ENCODE assay signal across 9 cellular contexts in the genomic region with DNA sequence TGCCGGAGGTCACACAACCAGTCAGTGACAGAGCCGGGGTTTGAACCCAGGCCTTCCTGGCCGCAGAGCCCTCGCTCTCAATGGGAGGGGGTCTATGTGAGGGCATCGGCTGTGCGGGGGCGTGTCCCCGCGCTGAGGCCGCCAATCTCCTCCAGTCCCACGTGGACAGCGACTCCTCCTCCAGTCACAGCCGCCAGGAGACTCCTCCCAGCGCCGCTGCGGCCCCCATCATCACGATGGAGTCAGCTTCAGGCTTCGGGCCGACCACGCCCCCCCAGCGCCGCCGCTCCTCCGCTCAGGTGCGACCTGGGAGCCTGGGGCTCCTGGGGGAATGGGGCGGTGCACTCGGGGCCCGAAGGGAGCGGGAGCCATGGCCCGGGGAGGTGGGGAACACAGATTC. TPM values are rescaled to one million over a fixed set of nuclear protein-coding genes. Genes with fewer than 3 reads are reported as not detected.
DNase-seq lines count a peak whose midpoint lies in the region; ATAC-seq and TF ChIP-seq lines count a peak whose summit lies in the region.
"Had no signal": no experiment of that assay in that cellular context is flagged by ENCODE, and none has a peak within 500 bp of the region (broad histone marks: within the 10 kb centered on the region; RNA-seq: fewer than 3 reads in every experiment).

No MANE protein-coding gene starts in this region.

- H3K9me3 ChIP-seq in iPS-18c (ENCODE audit: control insufficient read depth, insufficient read depth, low read length): no peaks in the 10 kb centered on the region
- no peaks in the 10 kb centered on the region for H3K9me3 ChIP-seq in thyroid gland
- no peaks in the 10 kb centered on the region for H3K9me3 ChIP-seq in PC-9 (ENCODE audit: insufficient read depth, low read depth)

- peak; percentile 91 for DNase-seq in NCI-H82 (lab: John Stamatoyannopoulos, UW)
- peak; percentile 15 to 50 for DNase-seq in stimulated activated CD8-positive, alpha-beta memory T cell treated with anti-CD3 and anti-CD28 coated beads, Interleukin-4, amount 100 ng/mL, for 4 hours (ENCODE audit: low read depth in 2 of 2, low spot score in 1 of 2)
- DNase-seq in thyroid gland: no peak
- no peak for DNase-seq in PC-9
- DNase-seq in KG1 (lab: John Stamatoyannopoulos, UW): no peak
- DNase-seq in H4 (ENCODE audit: low spot score): no peak

- BruUV-seq in PC-9 (replicated peaks; lab: Mats Ljungman, UMichigan): no TSS peak

- H3K79me2 ChIP-seq in PC-9 (ENCODE audit: low read depth): no peaks in the 10 kb centered on the region

- H3K27me3 Mint-ChIP-seq in activated T-helper 17 cell treated with anti-CD3 and anti-CD28 coated beads, Interleukin-2, amount 50 U/mL, for 72 hours: peaks cover 4% of the 10 kb centered on the region

- peak overlapping the region; percentile 80 for H3K27ac Mint-ChIP-seq in activated T-helper 17 cell treated with anti-CD3 and anti-CD28 coated beads, Interleukin-2, amount 50 U/mL, for 72 hours
- H3K27ac Mint-ChIP-seq: type B pancreatic cell had no signal

- H3K4me2 ChIP-seq in PC-9: no peak overlapping the region

- POLR2A ChIA-PET in PC-9 (lab: Charles Lee; ENCODE audit: unreplicated experiment): interaction anchor here (0.6 kb wide), 1 partner anchor 8 kb away, joined by 11 read pairs; the partner anchor contains the start of gene FAM98C

- H3K36me3 ChIP-seq in thyroid gland (no peaks in the 10 kb centered on the region), PC-9 (ENCODE audit: low read depth) (no peaks in the 10 kb centered on the region)

- H3K4me1 Mint-ChIP-seq in activated T-helper 17 cell treated with anti-CD3 and anti-CD28 coated beads, Interleukin-2, amount 50 U/mL, for 72 hours: peaks cover 23% of the 10 kb centered on the region

- peaks cover 0 to 5% of the 10 kb centered on the region in 2 donors for H3K4me1 ChIP-seq in thyroid gland
- peaks cover under 1% of the 10 kb centered on the region; the same call in 1 of the 2 replicates for H3K4me1 ChIP-seq in PC-9 (replicated peaks; ENCODE audit: insufficient read depth)

- H3K4me3 ChIP-seq in iPS-18c (ENCODE audit: insufficient read depth, low read depth, low read length) (peak overlapping the region; percentile 40; the same call in 1 of the 2 replicates), thyroid gland (replicated peaks in 1 of 3) (no peak overlapping the region), PC-9 (no peak overlapping the region)

- no peaks in the 10 kb centered on the region for H3K9me2 ChIP-seq in PC-9 (ENCODE audit: insufficient read depth)

- H4K20me1 ChIP-seq in PC-9 (ENCODE audit: insufficient read depth): no peaks in the 10 kb centered on the region

- H3K4me3 Mint-ChIP-seq in activated T-helper 17 cell treated with anti-CD3 and anti-CD28 coated beads, Interleukin-2, amount 50 U/mL, for 72 hours: peak overlapping the region; percentile 86
- H3K4me3 Mint-ChIP-seq: type B pancreatic cell had no signal

- ATAC-seq in activated T-helper 17 cell treated with anti-CD3 and anti-CD28 coated beads, Interleukin-2, amount 50 U/mL, for 72 hours (replicated peaks): peak; percentile 80

- H3K36me3 Mint-ChIP-seq in activated T-helper 17 cell treated with anti-CD3 and anti-CD28 coated beads, Interleukin-2, amount 50 U/mL, for 72 hours (ENCODE audit: low read depth): peaks cover 33% of the 10 kb centered on the region

- H3K27ac ChIP-seq in thyroid gland (no peak overlapping the region), PC-9 (no peak overlapping the region)

- CTCF ChIA-PET in PC-9 (lab: Charles Lee): no interaction called here

- no peak overlapping the region for H2AFZ ChIP-seq in PC-9

- H3K9me3 Mint-ChIP-seq in activated T-helper 17 cell treated with anti-CD3 and anti-CD28 coated beads, Interleukin-2, amount 50 U/mL, for 72 hours: no peaks in the 10 kb centered on the region
- H3K9me3 Mint-ChIP-seq: type B pancreatic cell had no signal

- intact Hi-C loops in thyroid gland (cut with DNase I) (no loop called here), PC-9 (cut with micrococcal nuclease; ENCODE audit: unreplicated experiment) (no loop called here)

- peaks cover 12% of the 10 kb centered on the region; the same call in 1 of the 2 replicates for H3F3A ChIP-seq in PC-9 (ENCODE audit: insufficient read depth, low read depth)

- 2 to 21% methylated on average over 7 to 9 of the region's 30 CpGs for WGBS in thyroid gland, 2 donors

- TF ChIP-seq CTCF in thyroid gland (IDR thresholded peaks at IDR 0.05) (no peak), PC-9 (conservative IDR thresholded peaks at IDR 0.05) (no peak)

- TF ChIP-seq POLR2A in thyroid gland (IDR thresholded peaks at IDR 0.05): no peak

- H3K27me3 ChIP-seq in thyroid gland (no peaks in the 10 kb centered on the region), PC-9 (ENCODE audit: insufficient read depth, low read depth) (no peaks in the 10 kb centered on the region)

RNA-seq across cellular contexts. Expression of gene SPRED3, which starts 6.0 kb away (rescaled TPM):
- 10 to 100 TPM in 1 of 2 donors, 1 to 10 TPM in 1; 1.8 to 14.4 TPM for total RNA-seq in activated T-helper 17 cell treated with anti-CD3 and anti-CD28 coated beads, Interleukin-2, amount 50 U/mL, for 72 hours
- total RNA-seq in thyroid gland (1 to 10 TPM in 2 of 4 donors, under 1 TPM in 2; 0.44 to 7.1 (median 0.96) TPM), PC-9 (2021) (4.7 and 5.4 TPM in 2 replicates)
- total RNA-seq in H4 (2014; rRNA removed; shearing (Covaris generic)): 0.10 and 1.4 TPM in 2 replicates

RNA-seq across cellular contexts. Expression of gene GGN, which starts 6.7 kb away (rescaled TPM):
- total RNA-seq in activated T-helper 17 cell treated with anti-CD3 and anti-CD28 coated beads, Interleukin-2, amount 50 U/mL, for 72 hours: under 1 TPM in 1 of 2 donors, not detected in 1; 0.95 TPM
- total RNA-seq in thyroid gland: 1 to 10 TPM in 2 of 4 donors, under 1 TPM in 2; 0.63 to 3.0 (median 1.8) TPM
- 1.0 and 2.1 TPM in 2 replicates for total RNA-seq in PC-9 (2021)
- total RNA-seq in H4 (2014; rRNA removed; shearing (Covaris generic)): 0.08 and 0.14 TPM in 2 replicates

RNA-seq across cellular contexts. Expression of gene FAM98C, which starts 8.4 kb away (rescaled TPM):
- 10 to 100 TPM; 26.1 to 63.0 TPM for total RNA-seq in activated T-helper 17 cell treated with anti-CD3 and anti-CD28 coated beads, Interleukin-2, amount 50 U/mL, for 72 hours
- total RNA-seq in thyroid gland: 10 to 100 TPM; 22.1 to 36.5 (median 23.9) TPM
- total RNA-seq in PC-9 (2021): 15.8 and 19.5 TPM in 2 replicates
- total RNA-seq in H4 (2014; rRNA removed; shearing (Covaris generic)): 15.6 and 19.7 TPM in 2 replicates

RNA-seq across cellular contexts. Expression of gene PSMD8, which starts 20.1 kb away (rescaled TPM):
- total RNA-seq in activated T-helper 17 cell treated with anti-CD3 and anti-CD28 coated beads, Interleukin-2, amount 50 U/mL, for 72 hours: 100 to 1,000 TPM; 166 to 242 TPM
- 100 to 1,000 TPM; 150 to 270 (median 243) TPM for total RNA-seq in thyroid gland
- 141 and 222 TPM in 2 replicates for total RNA-seq in PC-9 (2021)
- 743 and 838 TPM in 2 replicates for total RNA-seq in H4 (2014; rRNA removed; shearing (Covaris generic))

RNA-seq across cellular contexts. Expression of gene RASGRP4, which starts 31.5 kb away (rescaled TPM):
- total RNA-seq in activated T-helper 17 cell treated with anti-CD3 and anti-CD28 coated beads, Interleukin-2, amount 50 U/mL, for 72 hours: 10 to 100 TPM; 21.8 to 39.4 TPM
- 1 to 10 TPM in 2 of 4 donors, under 1 TPM in 2; 0.89 to 1.7 (median 1.2) TPM for total RNA-seq in thyroid gland
- not detected in 2 replicates for total RNA-seq in PC-9 (2021)
- total RNA-seq in H4 (2014; rRNA removed; shearing (Covaris generic)): 0.62 TPM in 1 of 2 replicates, not detected in the other

Comparison
In these comparisons a context has a peak if more than half of its experiments do, and no peak if none do; other contexts are left out.
1. DNase-seq: peak in NCI-H82 (single experiment) and stimulated activated CD8-positive, alpha-beta memory T cell treated with anti-CD3 and anti-CD28 coated beads, Interleukin-4, amount 100 ng/mL, for 4 hours (2 of 2); none in thyroid gland (0 of 2), PC-9 (0 of 2), KG1 (single experiment) and H4 (single experiment).